ENCODE assay signal across 28 cellular contexts in genomic region chrX:43582540-43582913, GRCh38.
"Had no signal": no experiment of that assay in that cellular context is flagged by ENCODE, and none has a peak within 500 bp of the region (broad histone marks: within the 10 kb centered on the region; RNA-seq: fewer than 3 reads in every experiment).

No MANE protein-coding gene starts in this region.

- DNase-seq: activated B cell treated with CpG ODN at 0.5 μM for 24 hours; activated CD4-positive, alpha-beta T cell treated with anti-CD3 and anti-CD28 coated beads for 1 hour; activated CD4-positive, alpha-beta T cell treated with anti-CD3 and anti-CD28 coated beads, Interleukin-2, amount 10 ng/mL, durations not matched to agents 24 days and 14 days; activated CD4-positive, alpha-beta T cell treated with anti-CD3 and anti-CD28 coated beads, Interleukin-2, amount 50 U/mL, for 48 hours; activated CD8-positive, alpha-beta memory T cell treated with anti-CD3 and anti-CD28 coated beads, Interleukin-2, amount 10 ng/mL, durations not matched to agents 7 days and 5 days; activated effector memory CD4-positive, alpha-beta T cell treated with Interleukin-2 at 50 U/mL for 16 hours; activated naive CD4-positive, alpha-beta T cell; activated naive CD8-positive, alpha-beta T cell treated with anti-CD3 and anti-CD28 coated beads, Interleukin-2, amount 50 U/mL, for 24 hours; activated T-cell treated with anti-CD3 and anti-CD28 coated beads, Interleukin-2, amount 50 U/mL, for 24 hours; amniotic stem cell; brain microvascular endothelial cell; MG63; MV-4-11; NCI-H1092 treated with DMSO at 0.1 percent for 48 hours; NCI-H1417 treated with DMSO at 0.1 percent for 48 hours; NCI-H1694; NCI-H2029 treated with DMSO at 0.1 percent for 48 hours; NCI-H345; NCI-H510A; NCI-H526 treated with DMSO at 0.1 percent for 48 hours; NCI-H82; T-cell; T-helper 2 cell; T1000 had no signal

- H3K9me3 ChIP-seq: MG63 had no signal

- H3K36me3 Mint-ChIP-seq: activated CD8-positive, alpha-beta memory T cell treated with anti-CD3 and anti-CD28 coated beads, Interleukin-2, amount 10 ng/mL, durations not matched to agents 7 days and 5 days; activated naive CD4-positive, alpha-beta T cell treated with anti-CD3 and anti-CD28 coated beads, Interleukin-2, amount 50 U/mL, for 24 hours; T-cell had no signal

- H3K36me3 ChIP-seq: brain microvascular endothelial cell, MG63 had no signal

- H3K27ac ChIP-seq: brain microvascular endothelial cell, KMS-11, SK-N-MC had no signal

- H3K27ac Mint-ChIP-seq: activated B cell treated with CpG ODN at 0.5 μM for 24 hours; activated CD4-positive, alpha-beta T cell treated with anti-CD3 and anti-CD28 coated beads, Interleukin-2, amount 10 ng/mL, durations not matched to agents 24 days and 14 days; activated CD8-positive, alpha-beta memory T cell treated with anti-CD3 and anti-CD28 coated beads, Interleukin-2, amount 10 ng/mL, durations not matched to agents 7 days and 5 days; activated naive CD4-positive, alpha-beta T cell treated with anti-CD3 and anti-CD28 coated beads, Interleukin-2, amount 50 U/mL, for 24 hours; activated naive CD8-positive, alpha-beta T cell treated with anti-CD3 and anti-CD28 coated beads, Interleukin-2, amount 50 U/mL, for 24 hours; activated T-cell treated with anti-CD3 and anti-CD28 coated beads, Interleukin-2, amount 50 U/mL, for 24 hours; activated T-helper 1 cell treated with anti-CD3 and anti-CD28 coated beads, Interleukin-12 subunit alpha, Interleukin-12 subunit beta, Interleukin-2, Interleukin-4 antibody, amounts not matched to agents 30 ng/mL and 10 ng/mL and 1 ng/mL, durations not matched to agents 14 hours and 24 hours and 36 hours; T-cell had no signal

- H3K9me3 Mint-ChIP-seq: activated B cell treated with CpG ODN at 0.5 μM for 24 hours; activated CD4-positive, alpha-beta T cell treated with anti-CD3 and anti-CD28 coated beads, Interleukin-2, amount 10 ng/mL, durations not matched to agents 24 days and 14 days; activated naive CD4-positive, alpha-beta T cell treated with anti-CD3 and anti-CD28 coated beads, Interleukin-2, amount 50 U/mL, for 24 hours; activated naive CD8-positive, alpha-beta T cell treated with anti-CD3 and anti-CD28 coated beads, Interleukin-2, amount 50 U/mL, for 24 hours; activated T-cell treated with anti-CD3 and anti-CD28 coated beads, Interleukin-2, amount 50 U/mL, for 24 hours; activated T-helper 1 cell treated with anti-CD3 and anti-CD28 coated beads, Interleukin-12 subunit alpha, Interleukin-12 subunit beta, Interleukin-2, Interleukin-4 antibody, amounts not matched to agents 30 ng/mL and 10 ng/mL and 1 ng/mL, durations not matched to agents 14 hours and 24 hours and 36 hours; T-cell had no signal

- H3K4me3 ChIP-seq: MG63, SK-N-MC had no signal

- ATAC-seq: activated CD8-positive, alpha-beta memory T cell treated with anti-CD3 and anti-CD28 coated beads, Interleukin-2, amount 10 ng/mL, durations not matched to agents 7 days and 5 days; activated naive CD8-positive, alpha-beta T cell treated with anti-CD3 and anti-CD28 coated beads, Interleukin-2, amount 50 U/mL, for 24 hours; T-cell had no signal

- H3K27me3 ChIP-seq: brain microvascular endothelial cell, MG63 had no signal
